Comparison of ENCODE assay signal across 8 cellular contexts in genomic region chr21:26715878-26716506, GRCh38.
DNase-seq lines count a peak whose midpoint lies in the region; ATAC-seq lines count a peak whose summit lies in the region.

No MANE protein-coding gene starts in this region.

- peak in 9 of 14 donors; percentile 3 to 41 (median 23) for DNase-seq in C1 segment of cervical spinal cord (lab: John Stamatoyannopoulos, UW)
- DNase-seq in GM19238 (ENCODE audit: insufficient read length, low spot score) = peak; percentile 8
- DNase-seq in NCI-H128 (lab: John Stamatoyannopoulos, UW; ENCODE audit: unreplicated experiment) = peak; percentile 6
- peak; percentile 83 for DNase-seq in adipocyte (ENCODE audit: low read depth)
- peak; percentile 33 for DNase-seq in left cardiac atrium
- peak; percentile 44 for DNase-seq in renal cortical epithelial cell (ENCODE audit: low read depth)
- DNase-seq in GDM1 (lab: John Stamatoyannopoulos, UW) = no peak

- no peak overlapping the region for H3K9ac ChIP-seq in adipocyte (ENCODE audit: low read length)

- no peaks in the 10 kb centered on the region for H3K36me3 ChIP-seq in adipocyte (ENCODE audit: control insufficient read depth, insufficient read depth, low read length, severe bottlenecking)

- ATAC-seq in left cardiac atrium (peak; percentile 51 to 76), GM21825 (IDR thresholded peaks at IDR 0.05; ENCODE audit: unreplicated experiment) (no peak)

- no peaks in the 10 kb centered on the region for H3K9me3 ChIP-seq in adipocyte (ENCODE audit: control insufficient read depth, low read length)

- H3K4me3 ChIP-seq in adipocyte (ENCODE audit: low read length) = no peak overlapping the region

- H3K27me3 ChIP-seq in adipocyte (replicated peaks; ENCODE audit: control insufficient read depth, insufficient read depth, low read length) = no peaks in the 10 kb centered on the region

- peaks cover 5% of the 10 kb centered on the region for H3K4me1 ChIP-seq in adipocyte (ENCODE audit: control insufficient read depth, insufficient read depth, low read length)

- intact Hi-C loops in left cardiac atrium (cut with DNase I) = loop anchor here in 1 of 2 donors (2.0 to 10.0 kb wide), 2 partner anchors 835 to 921 kb away; no protein-coding TSS in a partner anchor
